18 cellular contexts compared by ENCODE assay signal in the genomic region with DNA sequence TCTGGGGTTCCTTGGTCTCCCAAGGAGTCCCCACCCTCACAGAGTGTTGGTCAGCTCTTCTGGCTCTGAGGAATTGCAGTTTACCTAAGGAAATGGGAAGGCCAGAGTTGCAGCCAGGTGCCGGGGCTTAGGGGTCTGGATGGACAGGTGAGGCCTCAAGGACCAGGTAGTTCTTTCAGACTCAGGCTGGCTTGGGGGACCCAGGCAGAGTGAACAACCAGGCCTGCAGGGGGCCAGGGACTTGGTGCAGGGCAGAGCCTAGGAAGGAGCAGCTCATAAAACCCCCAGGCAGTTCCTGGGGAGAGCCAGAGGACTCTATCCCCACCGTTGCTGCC. TPM values are rescaled to one million over a fixed set of nuclear protein-coding genes. Genes with fewer than 3 reads are reported as not detected.
DNase-seq lines count a peak whose midpoint lies in the region; ATAC-seq, FAIRE-seq and TF ChIP-seq lines count a peak whose summit lies in the region.
"Had no signal": no experiment of that assay in that cellular context is flagged by ENCODE, and none has a peak within 500 bp of the region (broad histone marks: within the 10 kb centered on the region; RNA-seq: fewer than 3 reads in every experiment).

No MANE protein-coding gene starts in this region.

- no peak overlapping the region for H3K4me3 ChIP-seq in left ventricle myocardium inferior
- no peak overlapping the region for H3K4me3 ChIP-seq in osteoblast (ENCODE audit: insufficient read depth, low read length)
- H3K4me3 ChIP-seq in testis, result no peak overlapping the region
- no peak overlapping the region for H3K4me3 ChIP-seq in smooth muscle cell
- H3K4me3 ChIP-seq: A549, MG63 had no signal

- CTCF ChIA-PET in RWPE1 (lab: Yijun Ruan, JAX), result interaction anchor here (0.6 to 1.4 kb wide), 4 partner anchors 14 to 245 kb away, joined by 3 to 5 read pairs (median 4); no protein-coding TSS in a partner anchor

- no peak overlapping the region for H3K9ac ChIP-seq in smooth muscle cell (ENCODE audit: low read depth)

- intact Hi-C loops in left ventricle myocardium inferior (cut with micrococcal nuclease), result no loop called here
- intact Hi-C loops in Right ventricle myocardium inferior (cut with DNase I), result no loop called here
- intact Hi-C loops in testis (cut with DNase I; ENCODE audit: low total_unique reads), result no loop called here
- intact Hi-C loops in sciatic nerve (cut with DNase I), result no loop called here

- H3K36me3 ChIP-seq in left ventricle myocardium inferior (no peaks in the 10 kb centered on the region), osteoblast (ENCODE audit: insufficient read depth, low read length) (no peaks in the 10 kb centered on the region), testis (ENCODE audit: low read depth, missing control alignments) (no peaks in the 10 kb centered on the region), smooth muscle cell (ENCODE audit: low read depth) (no peaks in the 10 kb centered on the region)
- H3K36me3 ChIP-seq: MG63 had no signal

- H2AFZ ChIP-seq in osteoblast (ENCODE audit: low read length), result no peak overlapping the region
- no peak overlapping the region for H2AFZ ChIP-seq in smooth muscle cell (ENCODE audit: low read depth)

- H3K27me3 ChIP-seq in left ventricle myocardium inferior (ENCODE audit: low read depth) (peaks cover 4% of the 10 kb centered on the region), osteoblast (ENCODE audit: insufficient read depth, low read length) (no peaks in the 10 kb centered on the region), testis (no peaks in the 10 kb centered on the region), smooth muscle cell (ENCODE audit: low read depth) (no peaks in the 10 kb centered on the region)
- H3K27me3 ChIP-seq: MG63 had no signal

- ATAC-seq in Right ventricle myocardium inferior, result no peak
- ATAC-seq in sciatic nerve, result no peak
- ATAC-seq: A549, PC-3 had no signal

- TF ChIP-seq CTCF in left ventricle myocardium inferior (IDR thresholded peaks at IDR 0.05; ENCODE audit: borderline replicate concordance), result no peak
- no peak for TF ChIP-seq CTCF in RWPE1 (conservative IDR thresholded peaks at IDR 0.05; ENCODE audit: low read depth)
- no peak for TF ChIP-seq CTCF in osteoblast (IDR thresholded peaks at IDR 0.05; ENCODE audit: extremely low read depth, low read depth, low read length)
- TF ChIP-seq CTCF in testis (IDR thresholded peaks at IDR 0.05), result no peak
- no peak for TF ChIP-seq CTCF in smooth muscle cell (IDR thresholded peaks at IDR 0.05; ENCODE audit: borderline replicate concordance, insufficient read depth, poor library complexity, severe bottlenecking)

- 69 to 100% methylated on average over 2 of the region's 2 CpGs for WGBS in testis, 2 donors
- WGBS in smooth muscle cell (ENCODE audit: low lambda C conversion rate), result 91% methylated on average over 2 of the region's 2 CpGs

- no peak for DNase-seq in left ventricle myocardium inferior
- DNase-seq in Right ventricle myocardium inferior (ENCODE audit: missing footprints), result no peak
- DNase-seq in RWPE1 (ENCODE audit: low spot score), result no peak
- DNase-seq in osteoblast (ENCODE audit: insufficient read length, low spot score, missing footprints), result peak; percentile 46
- peak; percentile 4 for DNase-seq in testis
- no peak for DNase-seq in sciatic nerve (ENCODE audit: low spot score)
- no peak for DNase-seq in smooth muscle cell (lab: John Stamatoyannopoulos, UW; ENCODE audit: unreplicated experiment)
- no peak for DNase-seq in GM12892 (ENCODE audit: insufficient read length)
- DNase-seq: COR-L47; DMS153; KG1; NCI-H1092 treated with DMSO at 0.1 percent for 48 hours; NCI-H1694 treated with DMSO at 0.1 percent for 48 hours; NK-92 treated with Interleukin-12 subunit alpha and Interleukin-12 subunit beta, amount 100 ng/mL, for 24 hours; PC-3 had no signal

- no peak for TF ChIP-seq POLR2A in testis (IDR thresholded peaks at IDR 0.05)
- TF ChIP-seq POLR2A in GM12892 (IDR thresholded peaks at IDR 0.05; ENCODE audit: low read depth, low read length), result no peak

- H3K9me3 ChIP-seq in left ventricle myocardium inferior (replicated peaks) (no peaks in the 10 kb centered on the region), osteoblast (ENCODE audit: low read depth, low read length) (no peaks in the 10 kb centered on the region), testis (no peaks in the 10 kb centered on the region), smooth muscle cell (replicated peaks; ENCODE audit: low read depth) (no peaks in the 10 kb centered on the region)
- H3K9me3 ChIP-seq: A549 had no signal

- no peaks in the 10 kb centered on the region for H3F3A ChIP-seq in smooth muscle cell (ENCODE audit: low read depth)

- H3K79me2 ChIP-seq in osteoblast (ENCODE audit: insufficient read depth, low read length) (no peaks in the 10 kb centered on the region), smooth muscle cell (ENCODE audit: low read depth) (no peaks in the 10 kb centered on the region)

- no peak for FAIRE-seq in GM12892 (lab: Jason Lieb, UNC)
- FAIRE-seq: A549 had no signal

- POLR2A ChIA-PET in RWPE1 (lab: Yijun Ruan, JAX; ENCODE audit: low non-redundant PET), result no interaction called here

- H3K4me2 ChIP-seq in osteoblast (ENCODE audit: insufficient read depth, low read length) (no peak overlapping the region), smooth muscle cell (no peak overlapping the region)
- H3K4me2 ChIP-seq: A549 had no signal

- H4K20me1 ChIP-seq in osteoblast (ENCODE audit: insufficient read depth, low read length) (no peaks in the 10 kb centered on the region), smooth muscle cell (ENCODE audit: low read depth) (no peaks in the 10 kb centered on the region)

- peak overlapping the region; percentile 55 for H3K27ac ChIP-seq in left ventricle myocardium inferior (replicated peaks)
- peak overlapping the region; percentile 52 for H3K27ac ChIP-seq in RWPE1
- H3K27ac ChIP-seq in osteoblast (ENCODE audit: low read depth, low read length), result no peak overlapping the region
- H3K27ac ChIP-seq in testis, result no peak overlapping the region
- H3K27ac ChIP-seq in smooth muscle cell (ENCODE audit: low read depth), result no peak overlapping the region
- H3K27ac ChIP-seq: A549, C4-2B had no signal

- peaks cover 44% of the 10 kb centered on the region for H3K4me1 ChIP-seq in left ventricle myocardium inferior
- H3K4me1 ChIP-seq in osteoblast (ENCODE audit: insufficient read depth, low read length), result peaks cover 27% of the 10 kb centered on the region
- peaks cover 12% of the 10 kb centered on the region for H3K4me1 ChIP-seq in testis
- no peaks in the 10 kb centered on the region for H3K4me1 ChIP-seq in smooth muscle cell (ENCODE audit: low read depth)

RNA-seq across cellular contexts. Expression of a gene that starts 9.3 kb away (rescaled TPM):
- total RNA-seq in left ventricle myocardium inferior (0.25 TPM), Right ventricle myocardium inferior (0.41 TPM), osteoblast (not detected in 2 replicates), testis (under 1 TPM in 1 of 2 donors, not detected in 1; 0.19 TPM), sciatic nerve (0.18 TPM), smooth muscle cell (not detected in 2 replicates)
- polyA plus RNA-seq in testis (ENCODE audit: insufficient read depth, low read depth, low replicate concordance) (not detected), smooth muscle cell (not detected in 2 replicates)
- polyA plus RNA-seq in GM12892 (2012; ENCODE audit: missing spikeins), result not detected
- total RNA-seq: PC-3 had no signal
- polyA plus RNA-seq: A549 had no signal

RNA-seq across cellular contexts. Expression of a gene that starts 23.2 kb away (rescaled TPM):
- total RNA-seq in left ventricle myocardium inferior (1,542 TPM), Right ventricle myocardium inferior (1,478 TPM), osteoblast (under 0.01 TPM in 2 replicates), testis (1 to 10 TPM; 2.7 to 3.6 TPM), sciatic nerve (4.9 TPM), smooth muscle cell (0.13 and 0.31 TPM in 2 replicates)
- polyA plus RNA-seq in testis (ENCODE audit: insufficient read depth, low read depth, low replicate concordance) (20.3 TPM), smooth muscle cell (0.24 and 0.61 TPM in 2 replicates)
- polyA plus RNA-seq in GM12892 (2012; ENCODE audit: missing spikeins), result 0.38 TPM

Comparison
In these comparisons a context has a peak if more than half of its experiments do, and no peak if none do; other contexts are left out.
1. DNase-seq: peak in osteoblast (single experiment) and testis (single experiment); none in left ventricle myocardium inferior (single experiment), Right ventricle myocardium inferior (single experiment), RWPE1 (single experiment), sciatic nerve (single experiment), smooth muscle cell (single experiment) and GM12892 (single experiment).
2. H3K27ac ChIP-seq: peak in left ventricle myocardium inferior (single experiment) and RWPE1 (single experiment); none in osteoblast (single experiment), testis (0 of 2) and smooth muscle cell (single experiment).
3. RNA of a gene that starts 23.2 kb away (total RNA-seq): 1,542 TPM in left ventricle myocardium inferior (single experiment) and 1,478 TPM in Right ventricle myocardium inferior (single experiment); 4.9 TPM in sciatic nerve (single experiment), 2.7 to 3.6 TPM in testis, 0.13 to 0.31 TPM in smooth muscle cell and under 0.01 TPM in osteoblast; every median in the first group is over 100 times any median in the second.